19 cellular contexts compared by ENCODE assay signal in the genomic region with DNA sequence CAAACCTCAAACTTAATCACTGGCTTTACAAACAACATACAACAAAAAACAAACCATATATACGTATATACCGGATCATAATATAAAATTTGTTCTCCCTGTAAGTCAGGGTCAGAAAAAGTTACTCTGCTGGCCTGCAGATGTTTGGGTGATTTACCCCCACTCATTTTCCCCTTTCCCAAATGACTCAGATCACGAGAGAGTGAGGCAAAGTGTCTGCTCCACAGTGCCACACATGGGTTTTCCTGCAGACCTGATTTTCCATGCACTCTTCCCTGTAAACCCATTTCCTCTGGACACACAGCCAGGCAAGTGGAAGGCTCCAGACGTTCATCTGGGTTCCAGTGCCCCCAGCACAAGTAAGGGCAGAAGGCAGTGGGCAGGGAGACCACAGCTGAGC. TPM values are rescaled to one million over a fixed set of nuclear protein-coding genes. Genes with fewer than 3 reads are reported as not detected.
DNase-seq lines count a peak whose midpoint lies in the region; ATAC-seq, FAIRE-seq and TF ChIP-seq lines count a peak whose summit lies in the region.
"Had no signal": no experiment of that assay in that cellular context is flagged by ENCODE, and none has a peak within 500 bp of the region (broad histone marks: within the 10 kb centered on the region; RNA-seq: fewer than 3 reads in every experiment).

No MANE protein-coding gene starts in this region.

- H3K4me2 ChIP-seq in H1 (ENCODE audit: insufficient read depth in 1 of 2, low read depth in 2 of 2, low read length in 2 of 2), result no peak overlapping the region

- H3K79me1 ChIP-seq in H1 (ENCODE audit: low read depth, low read length), result peaks cover 8% of the 10 kb centered on the region; the same call in 1 of the 2 replicates

- TF ChIP-seq RAD21 in H1 (IDR thresholded peaks at IDR 0.05 in 1 of 2, conservative IDR thresholded peaks at IDR 0.05 in 1 of 2; ENCODE audit: low read depth in 2 of 2, low read length in 2 of 2), result no peak

- H3K36me3 Mint-ChIP-seq in CD14-positive monocyte, result peaks cover 14 to 23% of the 10 kb centered on the region in 2 donors
- no peaks in the 10 kb centered on the region for H3K36me3 Mint-ChIP-seq in natural killer cell treated with Interleukin-12 subunit alpha and Interleukin-12 subunit beta and Interleukin-15 and Interleukin-18, amount 100 ng/mL, for 72 hours

- no peak overlapping the region for H4K91ac ChIP-seq in H1 (replicated peaks; ENCODE audit: insufficient read length, low read length)

- intact Hi-C loops in CD14-positive monocyte (cut with micrococcal nuclease), result loop anchor here in 1 of 2 donors (5.0 kb wide), 1 partner anchor 67 kb away; no protein-coding TSS in a partner anchor

- FAIRE-seq in H1 (lab: Jason Lieb, UNC), result no peak
- FAIRE-seq: D721Med, G401.6, HTR-8/SVneo had no signal

- 0 out of 2 replicates have a peak overlapping the region, but pooled peaks have one; percentile 4 for H2BK20ac ChIP-seq in H1 (ENCODE audit: low read length)

- TF ChIP-seq EP300 in H1 (IDR thresholded peaks at IDR 0.05; ENCODE audit: borderline replicate concordance in 1 of 2, low read depth in 2 of 2, low read length in 2 of 2), result no peak

- H2AFZ ChIP-seq in H1 (ENCODE audit: low read length), result no peak overlapping the region

- CTCF ChIA-PET in H1 (lab: Charles Lee; ENCODE audit: partially characterized antibody), result interaction anchor here (1.0 to 1.5 kb wide), 5 partner anchors 17 to 129 kb away, joined by 3 to 5 read pairs (median 4); no protein-coding TSS in a partner anchor

- H4K20me1 ChIP-seq in H1 (replicated peaks in 1 of 2; ENCODE audit: control insufficient read depth in 1 of 2, insufficient read depth in 2 of 2, low read length in 2 of 2), result no peaks in the 10 kb centered on the region

- H3K27me3 Mint-ChIP-seq in CD14-positive monocyte (ENCODE audit: low read depth in 3 of 3), result peaks cover 0 to 3% (median 2%) of the 10 kb centered on the region in 3 donors
- no peaks in the 10 kb centered on the region for H3K27me3 Mint-ChIP-seq in natural killer cell treated with Interleukin-12 subunit alpha and Interleukin-12 subunit beta and Interleukin-15 and Interleukin-18, amount 100 ng/mL, for 72 hours
- H3K27me3 Mint-ChIP-seq: B cell; CD8-positive, alpha-beta memory T cell had no signal

- 0 out of 7 replicates have a peak overlapping the region, but pooled peaks of 1 of the 4 experiments have one; percentile 10 for H3K9ac ChIP-seq in H1 (replicated peaks in 1 of 4; ENCODE audit: extremely low read depth in 1 of 4, low read depth in 3 of 4, low read length in 3 of 4)

- H2AK5ac ChIP-seq in H1 (ENCODE audit: low read depth, low read length), result no peak overlapping the region; the same call in 1 of the 2 replicates

- no peak overlapping the region for H4K8ac ChIP-seq in H1 (ENCODE audit: extremely low read depth, insufficient read depth, low read length)

- no peak overlapping the region for H2BK120ac ChIP-seq in H1 (replicated peaks; ENCODE audit: low read depth, low read length)

- H2BK12ac ChIP-seq in H1 (ENCODE audit: low read depth, low read length), result no peak overlapping the region

- no peak overlapping the region for H3K4ac ChIP-seq in H1 (replicated peaks; ENCODE audit: insufficient read length, low read depth, low read length)

- H4K5ac ChIP-seq in H1 (ENCODE audit: insufficient read length, low read depth, low read length), result no peak overlapping the region

- POLR2A ChIA-PET in H1 (lab: Charles Lee; ENCODE audit: partially characterized antibody), result interaction anchor here (0.7 to 2.1 kb wide), 3 partner anchors 10 to 22 kb away, joined by 3 to 12 read pairs (median 5); a partner anchor contains a TSS

- no peak overlapping the region for H3K18ac ChIP-seq in H1 (ENCODE audit: extremely low read depth, low read length)

- DNase-seq in CD14-positive monocyte (ENCODE audit: low spot score), result no peak
- no peak for DNase-seq in HL-60 (ENCODE audit: low read depth in 1 of 2, low spot score in 1 of 2)
- DNase-seq in H1 (ENCODE audit: low read depth in 1 of 2, low spot score in 2 of 2), result no peak
- no peak for DNase-seq in natural killer cell treated with Interleukin-12 subunit alpha and Interleukin-12 subunit beta and Interleukin-15 and Interleukin-18, amount 100 ng/mL, for 72 hours (ENCODE audit: low spot score)
- DNase-seq in HPDE6-E6E7 (ENCODE audit: extremely low spot score), result no peak
- DNase-seq: ACHN; CD8-positive, alpha-beta memory T cell; DMS79 treated with DMSO at 0.1 percent for 48 hours; H7; NCI-H187; NCI-H226; NCI-H69; SIG-M5 had no signal

- no peaks in the 10 kb centered on the region for H3K36me3 ChIP-seq in H1 (ENCODE audit: control insufficient read depth in 2 of 4, insufficient read depth in 4 of 4, low read length in 3 of 4)

- no peak overlapping the region for H3K14ac ChIP-seq in H1 (ENCODE audit: insufficient read length)

- no peaks in the 10 kb centered on the region for H3K27me3 ChIP-seq in HL-60 (ENCODE audit: insufficient read depth, poor library complexity, severe bottlenecking)
- H3K27me3 ChIP-seq in H1 (replicated peaks in 1 of 4; ENCODE audit: control insufficient read depth in 3 of 4, extremely low read depth in 1 of 4, insufficient read depth in 3 of 4, low read length in 3 of 4), result no peaks in the 10 kb centered on the region

- no peak for ATAC-seq in natural killer cell treated with Interleukin-12 subunit alpha and Interleukin-12 subunit beta and Interleukin-15 and Interleukin-18, amount 100 ng/mL, for 72 hours
- no peak for ATAC-seq in HG03039 (IDR thresholded peaks at IDR 0.05; ENCODE audit: unreplicated experiment)
- ATAC-seq in GM18873 (IDR thresholded peaks at IDR 0.05; ENCODE audit: low FRiP score, unreplicated experiment), result no peak

- H3K9me3 ChIP-seq in H1 (ENCODE audit: insufficient read depth in 2 of 2, low read depth in 1 of 2, low read length in 1 of 2), result no peaks in the 10 kb centered on the region

- no peak overlapping the region for H3K56ac ChIP-seq in H1 (replicated peaks; ENCODE audit: insufficient read length, low read depth, low read length)

- H3K9me3 Mint-ChIP-seq in CD14-positive monocyte, result no peaks in the 10 kb centered on the region
- no peaks in the 10 kb centered on the region for H3K9me3 Mint-ChIP-seq in natural killer cell treated with Interleukin-12 subunit alpha and Interleukin-12 subunit beta and Interleukin-15 and Interleukin-18, amount 100 ng/mL, for 72 hours
- H3K9me3 Mint-ChIP-seq: CD8-positive, alpha-beta memory T cell had no signal

- no peak overlapping the region for H2BK5ac ChIP-seq in H1 (ENCODE audit: low read depth, low read length)

- H3K23ac ChIP-seq in H1 (ENCODE audit: insufficient read length), result no peak overlapping the region

- peaks cover 58% of the 10 kb centered on the region for H3K4me1 Mint-ChIP-seq in CD14-positive monocyte
- peaks cover 57 to 67% of the 10 kb centered on the region in 2 donors for H3K4me1 Mint-ChIP-seq in natural killer cell treated with Interleukin-12 subunit alpha and Interleukin-12 subunit beta and Interleukin-15 and Interleukin-18, amount 100 ng/mL, for 72 hours (ENCODE audit: low read depth in 2 of 2)

- H3K27ac ChIP-seq in HL-60 (replicated peaks) (peak overlapping the region; percentile 34), H1 (ENCODE audit: low read depth, low read length) (no peak overlapping the region)

- H2BK15ac ChIP-seq in H1 (ENCODE audit: low read length), result no peak overlapping the region

- peaks cover 7 to 24% (median 19%) of the 10 kb centered on the region in 4 experiments for H3K4me1 ChIP-seq in H1 (replicated peaks in 1 of 4; ENCODE audit: control insufficient read depth in 3 of 4, insufficient read depth in 4 of 4, low read length in 3 of 4)

- H3K23me2 ChIP-seq in H1 (ENCODE audit: low read depth, low read length), result no peaks in the 10 kb centered on the region

- TF ChIP-seq CTCF in CD14-positive monocyte (IDR thresholded peaks at IDR 0.05) (no peak), HL-60 (IDR thresholded peaks at IDR 0.05; ENCODE audit: insufficient read depth, low read length) (no peak), H1 (IDR thresholded peaks at IDR 0.05; ENCODE audit: control extremely low read depth in 1 of 3, insufficient read depth in 1 of 3, low read depth in 1 of 3, low read length in 3 of 3) (no peak)

- H3K27ac Mint-ChIP-seq in CD14-positive monocyte, result peak overlapping the region in 4 of 7 donors; percentile 21 to 71 (median 33)
- H3K27ac Mint-ChIP-seq in natural killer cell treated with Interleukin-12 subunit alpha and Interleukin-12 subunit beta and Interleukin-15 and Interleukin-18, amount 100 ng/mL, for 72 hours, result peak overlapping the region; percentile 66 to 86

- TF ChIP-seq POLR2A in H1 (IDR thresholded peaks at IDR 0.05; ENCODE audit: control extremely low read depth in 1 of 2, low read depth in 2 of 2, low read length in 2 of 2), result no peak

- 0 out of 4 replicates have a peak, but pooled peaks cover 0 to 9% of the 10 kb centered on the region in 2 experiments for H3K79me2 ChIP-seq in H1 (ENCODE audit: control insufficient read depth in 1 of 2, insufficient read depth in 2 of 2, low read length in 2 of 2)

- 81 to 100% methylated on average over 2 to 4 of the region's 4 CpGs for WGBS in H1 (ENCODE audit: extremely low coverage in 1 of 2, insufficient coverage in 1 of 2, insufficient read length in 1 of 2, insufficient replicate concordance in 2 of 2, low coverage in 1 of 2, low lambda C conversion rate in 2 of 2, missing lambda C conversion rate in 1 of 2), 2 experiments

- H3K4me3 Mint-ChIP-seq in CD14-positive monocyte, result no peak overlapping the region
- no peak overlapping the region for H3K4me3 Mint-ChIP-seq in natural killer cell treated with Interleukin-12 subunit alpha and Interleukin-12 subunit beta and Interleukin-15 and Interleukin-18, amount 100 ng/mL, for 72 hours
- H3K4me3 Mint-ChIP-seq: B cell; CD8-positive, alpha-beta memory T cell had no signal

- H3K4me3 ChIP-seq in HL-60 (replicated peaks; ENCODE audit: insufficient read depth, low read length), result no peak overlapping the region
- H3K4me3 ChIP-seq in H1 (ENCODE audit: extremely low read depth in 1 of 4, insufficient read depth in 2 of 4, low read depth in 3 of 4, low read length in 4 of 4), result no peak overlapping the region

TF ChIP-seq in H1, 55 proteins besides CTCF, POLR2A, EP300 and RAD21 (continues in another document):
- no peak for TF ChIP-seq TEAD4 (IDR thresholded peaks at IDR 0.05; ENCODE audit: low read depth, low read length)
- no peak for TF ChIP-seq ZNF274 (IDR thresholded peaks at IDR 0.05; ENCODE audit: borderline replicate concordance, extremely low read depth, low read length)

RNA-seq across cellular contexts. Expression of a gene that starts 23.5 kb away (rescaled TPM):
- polyA plus RNA-seq in CD14-positive monocyte (1 to 10 TPM; 2.4 TPM), H1 (2011; rRNA removed) (2.5 and 3.4 TPM in 2 replicates)
- 8.5 and 8.8 TPM in 2 replicates for total RNA-seq in H1 (2021; fragmentation: NEBNext Ultra II Directional; extraction: Animal tissue kit (Norgen Biotek cat#: 25700))
- 2.8 TPM for polyA plus RNA-seq in H1 (2011; cell fraction: cytosol; rRNA removed)
- 4.1 TPM for polyA plus RNA-seq in H1 (2011; cell fraction: nucleus; rRNA removed)
- polyA plus RNA-seq in H1 (2012, experiment 1 of 2), result 2.5 to 3.4 TPM (median 3.1 TPM) in 4 replicates
- polyA plus RNA-seq in H1 (2012, experiment 2 of 2), result 0.63 TPM
- 3.5 TPM for polyA plus RNA-seq in H1 (2013, experiment 1 of 2)
- 3.6 TPM for polyA plus RNA-seq in H1 (2013, experiment 2 of 2)
- 8.5 and 10.8 TPM in 2 replicates for polyA minus RNA-seq in H1 (2011; rRNA and poly(A)+ RNA removed)
- 7.9 TPM for polyA minus RNA-seq in H1 (2011; cell fraction: cytosol; rRNA and poly(A)+ RNA removed)
- 14.4 TPM for polyA minus RNA-seq in H1 (2011; cell fraction: nucleus; rRNA and poly(A)+ RNA removed)
- total RNA-seq in natural killer cell treated with Interleukin-12 subunit alpha and Interleukin-12 subunit beta and Interleukin-15 and Interleukin-18, amount 100 ng/mL, for 72 hours, result 10 to 100 TPM in 1 of 2 donors, 1 to 10 TPM in 1; 9.7 to 12.1 TPM
